27 cellular contexts compared by ENCODE assay signal in genomic region chr9:1087120-1087881, GRCh38. TPM values are rescaled to one million over a fixed set of nuclear protein-coding genes. Genes with fewer than 3 reads are reported as not detected.
DNase-seq lines count a peak whose midpoint lies in the region; ATAC-seq and TF ChIP-seq lines count a peak whose summit lies in the region.
"Had no signal": no experiment of that assay in that cellular context is flagged by ENCODE, and none has a peak within 500 bp of the region (broad histone marks: within the 10 kb centered on the region; RNA-seq: fewer than 3 reads in every experiment).

No MANE protein-coding gene starts in this region.

- H3K4me3 ChIP-seq in mammary epithelial cell (replicated peaks in 1 of 3; ENCODE audit: insufficient read depth in 1 of 3, low read depth in 2 of 3, low read length in 3 of 3) (no peak overlapping the region), lower lobe of right lung (no peak overlapping the region)
- H3K4me3 ChIP-seq: K562, sigmoid colon had no signal

- TF ChIP-seq POLR2A in GM18505 (IDR thresholded peaks at IDR 0.05; ENCODE audit: borderline replicate concordance, extremely low read depth, insufficient read depth, insufficient read length), result no peak

- H4K20me1 ChIP-seq in mammary epithelial cell (ENCODE audit: insufficient read depth, low read length), result no peaks in the 10 kb centered on the region

- no peaks in the 10 kb centered on the region for H3K27me3 ChIP-seq in mammary epithelial cell (ENCODE audit: insufficient read depth, low read length)
- H3K27me3 ChIP-seq in lower lobe of right lung (ENCODE audit: low read depth), result no peaks in the 10 kb centered on the region
- H3K27me3 ChIP-seq: brain microvascular endothelial cell, sigmoid colon had no signal

- 71% methylated on average over 7 of the region's 7 CpGs for WGBS in mammary epithelial cell (ENCODE audit: low coverage, missing lambda C conversion rate)

- dilution Hi-C loops in mammary epithelial cell (cut with HindIII; ENCODE audit: low sequenced_read_pairs), result no loop called here

- no peaks in the 10 kb centered on the region for H3K79me2 ChIP-seq in mammary epithelial cell (ENCODE audit: insufficient read depth, low read length)

- TF ChIP-seq CTCF in RWPE1 (conservative IDR thresholded peaks at IDR 0.05; ENCODE audit: low read depth), result no peak
- no peak for TF ChIP-seq CTCF in mammary epithelial cell (conservative IDR thresholded peaks at IDR 0.05 in 1 of 2, IDR thresholded peaks at IDR 0.05 in 1 of 2; ENCODE audit: extremely low read depth in 1 of 2, insufficient read depth in 1 of 2, low read depth in 1 of 2, low read length in 2 of 2)
- no peak for TF ChIP-seq CTCF in lower lobe of right lung (IDR thresholded peaks at IDR 0.05)

- no peak overlapping the region for H2AFZ ChIP-seq in mammary epithelial cell (ENCODE audit: low read depth, low read length)

- in situ Hi-C loops in mammary epithelial cell (cut with MboI; ENCODE audit: low sequenced_read_pairs in 2 of 2), result no loop called here

- no peak overlapping the region for H3K27ac ChIP-seq in RWPE1
- no peak overlapping the region for H3K27ac ChIP-seq in mammary epithelial cell (ENCODE audit: insufficient read depth, low read depth, low read length)
- no peak overlapping the region for H3K27ac ChIP-seq in lower lobe of right lung
- H3K27ac ChIP-seq: brain microvascular endothelial cell, sigmoid colon had no signal

- H3K36me3 ChIP-seq in mammary epithelial cell (ENCODE audit: insufficient read depth, low read length) (no peaks in the 10 kb centered on the region), lower lobe of right lung (no peaks in the 10 kb centered on the region)
- H3K36me3 ChIP-seq: brain microvascular endothelial cell, sigmoid colon had no signal

- peak; percentile 54 for ATAC-seq in GM18511 (IDR thresholded peaks at IDR 0.05; ENCODE audit: unreplicated experiment)
- ATAC-seq in GM19395 (IDR thresholded peaks at IDR 0.05; ENCODE audit: unreplicated experiment), result peak; percentile 74
- peak; percentile 66 for ATAC-seq in HG03469 (IDR thresholded peaks at IDR 0.05; ENCODE audit: unreplicated experiment)
- no peak for ATAC-seq in GM18505 (IDR thresholded peaks at IDR 0.05; ENCODE audit: unreplicated experiment)
- ATAC-seq in lower lobe of right lung, result no peak
- ATAC-seq: K562; stimulated activated naive CD8-positive, alpha-beta T cell treated with anti-CD3 and anti-CD28 coated beads, Interleukin-15, Interleukin-2, amounts not matched to agents 100 U/mL and 50 U/mL, for 24 hours had no signal

- CTCF ChIA-PET in RWPE1 (lab: Yijun Ruan, JAX), result no interaction called here
- CTCF ChIA-PET in mammary epithelial cell (lab: Charles Lee; ENCODE audit: low non-redundant PET), result no interaction called here

- BruUV-seq in mammary epithelial cell (replicated peaks; lab: Mats Ljungman, UMichigan), result no TSS peak

- POLR2A ChIA-PET in RWPE1 (lab: Yijun Ruan, JAX; ENCODE audit: low non-redundant PET), result no interaction called here

- intact Hi-C loops in mammary epithelial cell (cut with micrococcal nuclease) (no loop called here), lower lobe of right lung (cut with DNase I) (no loop called here)

- H3K9me3 ChIP-seq in mammary epithelial cell (replicated peaks; ENCODE audit: insufficient read depth, low read length) (no peaks in the 10 kb centered on the region), lower lobe of right lung (no peaks in the 10 kb centered on the region)
- H3K9me3 ChIP-seq: sigmoid colon had no signal

- DNase-seq in RWPE1 (ENCODE audit: low spot score) (no peak), mammary epithelial cell (no peak), lower lobe of right lung (no peak)
- DNase-seq: activated CD4-positive, alpha-beta T cell treated with anti-CD3 and anti-CD28 coated beads for 4 hours; activated naive CD4-positive, alpha-beta T cell; activated T-cell treated with anti-CD3 and anti-CD28 coated beads, Interleukin-2, amount 50 U/mL, for 24 hours; brain microvascular endothelial cell; effector CD8-positive, alpha-beta T cell; erythroblast; HCEC 1CT; head of caudate nucleus; mesendoderm; NCI-H187; NCI-H526 treated with DMSO at 0.1 percent for 48 hours; sigmoid colon; stimulated activated naive CD8-positive, alpha-beta T cell treated with anti-CD3 and anti-CD28 coated beads, Interleukin-15, Interleukin-2, amounts not matched to agents 100 U/mL and 50 U/mL, for 24 hours had no signal

- H3K4me2 ChIP-seq in mammary epithelial cell (ENCODE audit: insufficient read depth, low read depth, low read length), result no peak overlapping the region

- no peak overlapping the region for H3K9ac ChIP-seq in mammary epithelial cell (ENCODE audit: insufficient read depth, low read length)

- H3K4me1 ChIP-seq in mammary epithelial cell (ENCODE audit: insufficient read depth, low read length), result no peaks in the 10 kb centered on the region
- no peaks in the 10 kb centered on the region for H3K4me1 ChIP-seq in lower lobe of right lung

RNA-seq across cellular contexts. Expression of gene DMRT2, which starts 37.1 kb away (rescaled TPM):
- total RNA-seq in mammary epithelial cell, result not detected
- polyA plus RNA-seq in mammary epithelial cell, result not detected
- not detected for polyA minus RNA-seq in mammary epithelial cell
- 0.86 TPM for total RNA-seq in lower lobe of right lung
- total RNA-seq: activated CD8-positive, alpha-beta memory T cell treated with anti-CD3 and anti-CD28 coated beads for 36 hours; chondrocyte; fibroblast of villous mesenchyme; K562; myocyte; RPMI7951 had no signal
- polyA plus RNA-seq: CD14-positive monocyte, K562 had no signal

Comparison
In these comparisons a context has a peak if more than half of its experiments do, and no peak if none do; other contexts are left out.
1. ATAC-seq: peak in GM18511 (single experiment), GM19395 (single experiment) and HG03469 (single experiment); none in GM18505 (single experiment) and lower lobe of right lung (0 of 2).